Comparison of ENCODE assay signal across 8 cellular contexts in genomic region chr15:39426552-39427532, GRCh38.
DNase-seq lines count a peak whose midpoint lies in the region; ATAC-seq and TF ChIP-seq lines count a peak whose summit lies in the region.

No MANE protein-coding gene starts in this region.

- no peaks in the 10 kb centered on the region for H3K36me3 ChIP-seq in Peyer's patch

- TF ChIP-seq CTCF in Peyer's patch (IDR thresholded peaks at IDR 0.05), result no peak

- peaks cover 21 to 32% (median 23%) of the 10 kb centered on the region in 3 donors for H3K27me3 Mint-ChIP-seq in immature natural killer cell (ENCODE audit: low read depth in 3 of 3)

- no peak overlapping the region for H3K4me3 ChIP-seq in Peyer's patch

- no peak for TF ChIP-seq POLR2A in Peyer's patch (IDR thresholded peaks at IDR 0.05)

- H3K4me1 Mint-ChIP-seq in immature natural killer cell, result peaks cover 23 to 30% of the 10 kb centered on the region in 2 donors

- peaks cover 0 to 2% (median 0%) of the 10 kb centered on the region in 3 donors for H3K36me3 Mint-ChIP-seq in immature natural killer cell

- no peaks in the 10 kb centered on the region for H3K9me3 Mint-ChIP-seq in immature natural killer cell

- ATAC-seq in GM18907 (IDR thresholded peaks at IDR 0.05; ENCODE audit: unreplicated experiment) (peak; percentile 94), HG03025 (IDR thresholded peaks at IDR 0.05; ENCODE audit: low FRiP score, unreplicated experiment) (peak; percentile 83)

- peak in 2 of 3 donors; percentile 24 to 65 for DNase-seq in Peyer's patch
- DNase-seq in activated T-helper 1 cell treated with anti-CD3 and anti-CD28 coated beads, Interleukin-2, amount 50 U/mL, for 16 hours (ENCODE audit: low read depth in 1 of 2, low spot score in 1 of 2), result peak; percentile 5 to 37
- peak; percentile 89 to 91 (median 91) for DNase-seq in immature natural killer cell
- peak; percentile 75 for DNase-seq in stimulated activated CD8-positive, alpha-beta memory T cell treated with anti-CD3 and anti-CD28 coated beads, Interleukin-12 subunit alpha, Interleukin-12 subunit beta, amount 100 ng/mL, for 24 hours (ENCODE audit: extremely low read depth)
- no peak for DNase-seq in DMS153 treated with DMSO at 0.1 percent for 48 hours (lab: John Stamatoyannopoulos, UW; ENCODE audit: unreplicated experiment)
- DNase-seq in NCI-H1436 treated with DMSO at 0.1 percent for 48 hours (lab: John Stamatoyannopoulos, UW), result no peak

- no peaks in the 10 kb centered on the region for H3K9me3 ChIP-seq in Peyer's patch

- H3K27ac Mint-ChIP-seq in immature natural killer cell, result peak overlapping the region; percentile 65 to 93 (median 90)

- H3K27me3 ChIP-seq in Peyer's patch, result no peaks in the 10 kb centered on the region

- H3K27ac ChIP-seq in Peyer's patch, result peak overlapping the region in 2 of 4 donors; percentile 8 to 36

- peak overlapping the region; percentile 72 to 85 (median 84) for H3K4me3 Mint-ChIP-seq in immature natural killer cell

- peaks cover 0 to 11% (median 0%) of the 10 kb centered on the region in 4 donors for H3K4me1 ChIP-seq in Peyer's patch

Comparison
In these comparisons a context has a peak if more than half of its experiments do, and no peak if none do; other contexts are left out.
1. DNase-seq: peak in Peyer's patch (2 of 3), activated T-helper 1 cell treated with anti-CD3 and anti-CD28 coated beads, Interleukin-2, amount 50 U/mL, for 16 hours (2 of 2), immature natural killer cell (3 of 3) and stimulated activated CD8-positive, alpha-beta memory T cell treated with anti-CD3 and anti-CD28 coated beads, Interleukin-12 subunit alpha, Interleukin-12 subunit beta, amount 100 ng/mL, for 24 hours (single experiment); none in DMS153 treated with DMSO at 0.1 percent for 48 hours (single experiment) and NCI-H1436 treated with DMSO at 0.1 percent for 48 hours (single experiment).